ENCODE assay signal across 1 cellular context in the genomic region with DNA sequence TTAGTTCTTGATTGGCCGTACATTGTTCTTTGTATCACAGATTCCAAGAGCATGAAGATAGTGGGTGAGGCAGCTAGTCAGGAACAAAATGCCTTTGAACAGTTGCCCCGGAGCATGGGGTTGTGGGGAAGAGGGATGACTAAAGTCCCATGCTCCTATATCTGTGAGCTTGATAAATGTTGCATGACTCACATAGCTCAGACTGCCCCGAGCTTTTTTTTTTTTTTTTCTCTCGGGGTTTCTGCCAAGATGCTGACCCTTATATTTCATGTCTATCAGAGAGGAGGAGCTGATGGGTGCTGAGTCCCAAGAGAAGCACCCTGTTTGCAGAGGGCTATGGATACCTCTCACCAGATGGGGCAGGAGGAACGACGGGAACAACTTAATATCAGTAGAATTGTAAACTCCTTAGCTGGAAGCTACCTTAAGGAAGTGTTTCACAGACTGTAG.
TF ChIP-seq lines count a peak whose summit lies in the region.

No MANE protein-coding gene starts in this region.

TF ChIP-seq in HepG2, 621 proteins besides CTCF, POLR2A, EP300 and RAD21 (continued from another document):
- TF ChIP-seq, protein P1, sequence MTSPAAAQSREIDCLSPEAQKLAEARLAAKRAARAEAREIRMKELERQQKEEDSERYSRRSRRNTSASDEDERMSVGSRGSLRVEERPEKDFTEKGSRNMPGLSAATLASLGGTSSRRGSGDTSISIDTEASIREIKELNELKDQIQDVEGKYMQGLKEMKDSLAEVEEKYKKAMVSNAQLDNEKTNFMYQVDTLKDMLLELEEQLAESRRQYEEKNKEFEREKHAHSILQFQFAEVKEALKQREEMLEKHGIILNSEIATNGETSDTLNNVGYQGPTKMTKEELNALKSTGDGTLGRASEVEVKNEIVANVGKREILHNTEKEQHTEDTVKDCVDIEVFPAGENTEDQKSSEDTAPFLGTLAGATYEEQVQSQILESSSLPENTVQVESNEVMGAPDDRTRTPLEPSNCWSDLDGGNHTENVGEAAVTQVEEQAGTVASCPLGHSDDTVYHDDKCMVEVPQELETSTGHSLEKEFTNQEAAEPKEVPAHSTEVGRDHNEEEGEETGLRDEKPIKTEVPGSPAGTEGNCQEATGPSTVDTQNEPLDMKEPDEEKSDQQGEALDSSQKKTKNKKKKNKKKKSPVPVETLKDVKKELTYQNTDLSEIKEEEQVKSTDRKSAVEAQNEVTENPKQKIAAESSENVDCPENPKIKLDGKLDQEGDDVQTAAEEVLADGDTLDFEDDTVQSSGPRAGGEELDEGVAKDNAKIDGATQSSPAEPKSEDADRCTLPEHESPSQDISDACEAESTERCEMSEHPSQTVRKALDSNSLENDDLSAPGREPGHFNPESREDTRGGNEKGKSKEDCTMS (CRISPR knock-in tag; conservative IDR thresholded peaks at IDR 0.05), result no peak
- TF ChIP-seq, protein P2, sequence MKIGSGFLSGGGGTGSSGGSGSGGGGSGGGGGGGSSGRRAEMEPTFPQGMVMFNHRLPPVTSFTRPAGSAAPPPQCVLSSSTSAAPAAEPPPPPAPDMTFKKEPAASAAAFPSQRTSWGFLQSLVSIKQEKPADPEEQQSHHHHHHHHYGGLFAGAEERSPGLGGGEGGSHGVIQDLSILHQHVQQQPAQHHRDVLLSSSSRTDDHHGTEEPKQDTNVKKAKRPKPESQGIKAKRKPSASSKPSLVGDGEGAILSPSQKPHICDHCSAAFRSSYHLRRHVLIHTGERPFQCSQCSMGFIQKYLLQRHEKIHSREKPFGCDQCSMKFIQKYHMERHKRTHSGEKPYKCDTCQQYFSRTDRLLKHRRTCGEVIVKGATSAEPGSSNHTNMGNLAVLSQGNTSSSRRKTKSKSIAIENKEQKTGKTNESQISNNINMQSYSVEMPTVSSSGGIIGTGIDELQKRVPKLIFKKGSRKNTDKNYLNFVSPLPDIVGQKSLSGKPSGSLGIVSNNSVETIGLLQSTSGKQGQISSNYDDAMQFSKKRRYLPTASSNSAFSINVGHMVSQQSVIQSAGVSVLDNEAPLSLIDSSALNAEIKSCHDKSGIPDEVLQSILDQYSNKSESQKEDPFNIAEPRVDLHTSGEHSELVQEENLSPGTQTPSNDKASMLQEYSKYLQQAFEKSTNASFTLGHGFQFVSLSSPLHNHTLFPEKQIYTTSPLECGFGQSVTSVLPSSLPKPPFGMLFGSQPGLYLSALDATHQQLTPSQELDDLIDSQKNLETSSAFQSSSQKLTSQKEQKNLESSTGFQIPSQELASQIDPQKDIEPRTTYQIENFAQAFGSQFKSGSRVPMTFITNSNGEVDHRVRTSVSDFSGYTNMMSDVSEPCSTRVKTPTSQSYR (CRISPR knock-in tag; IDR thresholded peaks at IDR 0.05; ENCODE audit: borderline replicate concordance), result no peak
- no peak for TF ChIP-seq KDM5B (CRISPR knock-in tag; IDR thresholded peaks at IDR 0.05; ENCODE audit: borderline replicate concordance)
- TF ChIP-seq, protein P3, sequence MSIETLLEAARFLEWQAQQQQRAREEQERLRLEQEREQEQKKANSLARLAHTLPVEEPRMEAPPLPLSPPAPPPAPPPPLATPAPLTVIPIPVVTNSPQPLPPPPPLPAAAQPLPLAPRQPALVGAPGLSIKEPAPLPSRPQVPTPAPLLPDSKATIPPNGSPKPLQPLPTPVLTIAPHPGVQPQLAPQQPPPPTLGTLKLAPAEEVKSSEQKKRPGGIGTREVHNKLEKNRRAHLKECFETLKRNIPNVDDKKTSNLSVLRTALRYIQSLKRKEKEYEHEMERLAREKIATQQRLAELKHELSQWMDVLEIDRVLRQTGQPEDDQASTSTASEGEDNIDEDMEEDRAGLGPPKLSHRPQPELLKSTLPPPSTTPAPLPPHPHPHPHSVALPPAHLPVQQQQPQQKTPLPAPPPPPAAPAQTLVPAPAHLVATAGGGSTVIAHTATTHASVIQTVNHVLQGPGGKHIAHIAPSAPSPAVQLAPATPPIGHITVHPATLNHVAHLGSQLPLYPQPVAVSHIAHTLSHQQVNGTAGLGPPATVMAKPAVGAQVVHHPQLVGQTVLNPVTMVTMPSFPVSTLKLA (IDR thresholded peaks at IDR 0.05), result no peak
